In the genomic region with DNA sequence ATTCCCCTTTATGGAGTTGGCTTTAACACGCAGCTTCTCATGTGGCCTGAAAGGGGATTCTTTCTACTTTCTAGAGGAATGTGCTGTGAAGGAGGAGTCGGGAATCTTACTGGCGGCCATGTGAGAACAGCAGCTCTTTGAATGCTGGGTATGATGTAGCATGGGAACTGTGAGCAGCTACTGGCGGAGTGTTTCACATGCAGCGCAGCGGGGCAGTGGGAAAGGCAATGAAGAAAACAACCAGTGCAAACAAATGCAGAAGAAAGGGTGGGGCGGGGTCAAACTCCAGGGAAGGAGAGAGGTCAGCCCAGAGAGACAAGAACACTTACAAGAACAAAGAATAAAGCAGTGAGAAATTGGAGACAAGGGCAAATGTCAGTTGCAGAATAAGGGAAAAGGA, we compare ENCODE assay signal across 15 cellular contexts.
DNase-seq lines count a peak whose midpoint lies in the region; ATAC-seq, FAIRE-seq and TF ChIP-seq lines count a peak whose summit lies in the region.
"Had no signal": no experiment of that assay in that cellular context is flagged by ENCODE, and none has a peak within 500 bp of the region (broad histone marks: within the 10 kb centered on the region; RNA-seq: fewer than 3 reads in every experiment).

No MANE protein-coding gene starts in this region.

- H3K27me3 Mint-ChIP-seq in CD14-positive monocyte (ENCODE audit: low read depth in 3 of 3) = peaks cover 1 to 7% (median 2%) of the 10 kb centered on the region in 3 donors

- H3K9me3 ChIP-seq in HepG2 (ENCODE audit: low read length) = no peaks in the 10 kb centered on the region
- no peaks in the 10 kb centered on the region for H3K9me3 ChIP-seq in right lobe of liver
- no peaks in the 10 kb centered on the region for H3K9me3 ChIP-seq in mesodermal cell (ENCODE audit: control insufficient read depth, low read length)
- H3K9me3 ChIP-seq: heart left ventricle had no signal

- CTCF ChIA-PET in HepG2 (lab: Yijun Ruan, JAX; ENCODE audit: low intra/inter-chr PET ratio, low total read pairs) = no interaction called here

- peak; percentile 69 for ATAC-seq in HepG2
- ATAC-seq in right lobe of liver = no peak
- ATAC-seq in HG03095 (IDR thresholded peaks at IDR 0.05; ENCODE audit: unreplicated experiment) = no peak
- no peak for ATAC-seq in omental fat pad (ENCODE audit: low FRiP score)
- ATAC-seq: heart left ventricle had no signal

- H2AFZ ChIP-seq in HepG2 (ENCODE audit: low read length) = no peak overlapping the region

- TF ChIP-seq CTCF in HepG2 (CRISPR knock-in tag; IDR thresholded peaks at IDR 0.05) (no peak), right lobe of liver (IDR thresholded peaks at IDR 0.05) (no peak), CD14-positive monocyte (IDR thresholded peaks at IDR 0.05) (no peak), omental fat pad (IDR thresholded peaks at IDR 0.05) (no peak)

- peak overlapping the region in 1 of 3 experiments; percentile 1; a peak in 1 of 6 replicates for H3K4me3 ChIP-seq in HepG2 (replicated peaks in 1 of 3; ENCODE audit: insufficient read depth in 1 of 3, low read depth in 2 of 3, low read length in 3 of 3)
- H3K4me3 ChIP-seq in right lobe of liver = no peak overlapping the region
- no peak overlapping the region for H3K4me3 ChIP-seq in mesodermal cell (ENCODE audit: extremely low read depth, insufficient read depth, low read length, poor library complexity, severe bottlenecking)
- H3K4me3 ChIP-seq: heart left ventricle, skin epidermis had no signal

- H4K20me1 ChIP-seq in HepG2 (ENCODE audit: insufficient read depth, low read length) = no peaks in the 10 kb centered on the region

- no peak overlapping the region for H3K27ac Mint-ChIP-seq in CD14-positive monocyte
- H3K27ac Mint-ChIP-seq: activated naive CD4-positive, alpha-beta T cell treated with anti-CD3 and anti-CD28 coated beads for 36 hours had no signal

- 0% methylated on average over 5 of the region's 7 CpGs for WGBS in HepG2 (ENCODE audit: low lambda C conversion rate)
- 55% methylated on average over 7 of the region's 7 CpGs for WGBS in right lobe of liver (ENCODE audit: insufficient coverage, low coverage, low lambda C conversion rate, missing lambda C conversion rate)
- WGBS in mesodermal cell (ENCODE audit: insufficient coverage in 2 of 2), 2 experiments = 0 to 13% methylated on average over 1 to 5 of the region's 7 CpGs

- H3K36me3 Mint-ChIP-seq in CD14-positive monocyte = no peaks in the 10 kb centered on the region

- no peak for TF ChIP-seq RAD21 in HepG2 (CRISPR knock-in tag; IDR thresholded peaks at IDR 0.05)

- H3K36me3 ChIP-seq in HepG2 (replicated peaks in 1 of 2; ENCODE audit: control insufficient read depth in 1 of 2, insufficient read depth in 2 of 2, low read length in 2 of 2) = no peaks in the 10 kb centered on the region
- H3K36me3 ChIP-seq in right lobe of liver = no peaks in the 10 kb centered on the region
- no peaks in the 10 kb centered on the region for H3K36me3 ChIP-seq in mesodermal cell (ENCODE audit: control insufficient read depth, insufficient read depth, low read length)
- H3K36me3 ChIP-seq: heart left ventricle had no signal

- in situ Hi-C loops in HepG2 (cut with HindIII; ENCODE audit: extremely low pct_ligation_motif_present, low pct_unique_long_range_greater_than_20kb) = no loop called here

- no TSS peak for BruUV-seq in HepG2 (replicated peaks; lab: Mats Ljungman, UMichigan)

- no peak overlapping the region for H3K9ac ChIP-seq in HepG2 (ENCODE audit: insufficient read depth, low read depth, low read length)

- no peaks in the 10 kb centered on the region for H3K79me2 ChIP-seq in HepG2 (ENCODE audit: insufficient read depth, low read length)

- POLR2A ChIA-PET in HepG2 (lab: Yijun Ruan, JAX) = no interaction called here

- peak overlapping the region; percentile 53 for H3K4me2 ChIP-seq in HepG2 (ENCODE audit: low read depth, low read length)

- peaks cover 11% of the 10 kb centered on the region for H3K4me1 ChIP-seq in HepG2 (ENCODE audit: insufficient read depth, low read length)
- no peaks in the 10 kb centered on the region for H3K4me1 ChIP-seq in right lobe of liver
- no peaks in the 10 kb centered on the region for H3K4me1 ChIP-seq in mesodermal cell (ENCODE audit: control insufficient read depth, insufficient read depth, low read length, poor library complexity, severe bottlenecking)
- H3K4me1 ChIP-seq: heart left ventricle had no signal

- H3K4me1 Mint-ChIP-seq in CD14-positive monocyte = no peaks in the 10 kb centered on the region

- H3K9me3 Mint-ChIP-seq in CD14-positive monocyte = peaks cover 0 to 2% (median 0%) of the 10 kb centered on the region in 7 donors
- H3K9me3 Mint-ChIP-seq: activated naive CD4-positive, alpha-beta T cell treated with anti-CD3 and anti-CD28 coated beads for 36 hours had no signal

- no peak for DNase-seq in HepG2 (ENCODE audit: low spot score)
- DNase-seq in right lobe of liver = no peak
- DNase-seq in epidermal melanocyte (ENCODE audit: insufficient read length, low spot score) = peak; percentile 60
- DNase-seq in central memory CD4-positive, alpha-beta T cell = no peak
- DNase-seq in CD14-positive monocyte (ENCODE audit: low spot score) = no peak
- no peak for DNase-seq in omental fat pad (ENCODE audit: low spot score)
- DNase-seq: activated naive CD4-positive, alpha-beta T cell treated with anti-CD3 and anti-CD28 coated beads for 36 hours; Calu3; effector CD8-positive, alpha-beta T cell; T1000; trophoblast cell had no signal

- TF ChIP-seq EP300 in HepG2 (IDR thresholded peaks at IDR 0.05; ENCODE audit: low read depth in 2 of 2, low read length in 2 of 2) = no peak
- TF ChIP-seq EP300 in HepG2 (CRISPR knock-in tag; IDR thresholded peaks at IDR 0.05; ENCODE audit: borderline replicate concordance) = no peak

- intact Hi-C loops in HepG2 (cut with micrococcal nuclease; ENCODE audit: unreplicated experiment) (no loop called here), right lobe of liver (cut with DNase I) (no loop called here), CD14-positive monocyte (cut with micrococcal nuclease) (no loop called here)

- H3K27me3 ChIP-seq in HepG2 (ENCODE audit: control insufficient read depth in 1 of 2, insufficient read depth in 2 of 2, low read length in 2 of 2) = no peaks in the 10 kb centered on the region
- no peaks in the 10 kb centered on the region for H3K27me3 ChIP-seq in right lobe of liver
- H3K27me3 ChIP-seq: heart left ventricle had no signal

- TF ChIP-seq POLR2A in HepG2 (IDR thresholded peaks at IDR 0.05; ENCODE audit: insufficient read depth in 1 of 2, low read depth in 2 of 2, low read length in 2 of 2) (no peak), right lobe of liver (IDR thresholded peaks at IDR 0.05) (no peak)

- H3K27ac ChIP-seq in HepG2 (ENCODE audit: extremely low read length, insufficient read depth, low read length) (no peak overlapping the region), right lobe of liver (no peak overlapping the region), mesodermal cell (ENCODE audit: low read depth, low read length, severe bottlenecking) (peak overlapping the region; percentile 49)
- H3K27ac ChIP-seq: heart left ventricle, skin epidermis had no signal

- FAIRE-seq in HepG2 (lab: Jason Lieb, UNC) = peak; percentile 60

- H3K4me3 Mint-ChIP-seq in CD14-positive monocyte = no peak overlapping the region
- H3K4me3 Mint-ChIP-seq: activated naive CD4-positive, alpha-beta T cell treated with anti-CD3 and anti-CD28 coated beads for 36 hours had no signal

TF ChIP-seq in HepG2, 621 proteins besides CTCF, POLR2A, EP300 and RAD21:
- TF ChIP-seq FOXO1 (CRISPR knock-in tag; IDR thresholded peaks at IDR 0.05) (no peak), PLRG1 (conservative IDR thresholded peaks at IDR 0.05) (no peak), ZKSCAN5 (CRISPR knock-in tag; IDR thresholded peaks at IDR 0.05) (no peak), EHMT2 (IDR thresholded peaks at IDR 0.05; ENCODE audit: borderline replicate concordance, low read depth, low read length) (no peak), FLYWCH1 (CRISPR knock-in tag; IDR thresholded peaks at IDR 0.05) (no peak), GPN1 (CRISPR knock-in tag; IDR thresholded peaks at IDR 0.05; ENCODE audit: borderline replicate concordance) (no peak), GLMP (CRISPR knock-in tag; IDR thresholded peaks at IDR 0.05; ENCODE audit: borderline replicate concordance) (no peak), SP1 (IDR thresholded peaks at IDR 0.05) (no peak), SP1 (CRISPR knock-in tag; IDR thresholded peaks at IDR 0.05) (no peak), CBFB (CRISPR knock-in tag; IDR thresholded peaks at IDR 0.05) (no peak), ZNF224 (CRISPR knock-in tag; IDR thresholded peaks at IDR 0.05) (no peak), ZNF460 (CRISPR knock-in tag; IDR thresholded peaks at IDR 0.05; ENCODE audit: borderline replicate concordance) (no peak)
